12 cellular contexts compared by ENCODE assay signal in the genomic region with DNA sequence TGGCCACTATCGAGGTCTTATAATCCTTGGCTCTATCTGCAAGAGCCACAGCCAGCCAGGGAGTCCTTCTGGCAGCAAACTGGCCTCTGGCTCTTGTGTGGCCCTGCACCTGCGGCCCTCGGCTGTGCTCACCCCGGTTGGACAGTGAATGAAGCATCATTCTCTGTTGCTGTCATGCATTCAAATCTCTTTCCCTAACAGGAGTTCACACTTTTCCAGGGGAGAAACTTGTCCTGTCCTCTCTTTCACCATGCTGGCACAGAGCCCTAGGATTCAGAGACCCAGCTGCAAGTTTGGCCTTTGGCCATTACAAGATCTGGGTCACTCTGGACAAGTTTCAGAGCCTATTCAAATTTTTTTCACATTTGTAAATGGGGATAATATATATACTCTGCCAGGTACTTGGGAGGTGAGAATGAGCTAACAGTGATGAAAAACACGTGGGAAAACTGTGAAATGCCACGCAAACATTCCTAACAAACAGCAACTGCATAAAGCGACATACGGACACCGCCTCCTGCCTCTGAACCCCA. TPM values are rescaled to one million over a fixed set of nuclear protein-coding genes. Genes with fewer than 3 reads are reported as not detected.
A peak's percentile ranks its signal among the peaks of the same experiment; 100 is the strongest.
DNase-seq lines count a peak whose midpoint lies in the region; ATAC-seq and TF ChIP-seq lines count a peak whose summit lies in the region.
"Had no signal": no experiment of that assay in that cellular context is flagged by ENCODE, and none has a peak within 500 bp of the region (broad histone marks: within the 10 kb centered on the region; RNA-seq: fewer than 3 reads in every experiment).

No MANE protein-coding gene starts in this region.

- 45% methylated on average over 9 of the region's 9 CpGs for WGBS in prostate gland

- DNase-seq in AG08396 (ENCODE audit: low spot score) (peak; percentile 63), globus pallidus (ENCODE audit: low spot score) (peak; percentile 74), prostate gland (ENCODE audit: low spot score) (no peak), T-helper 17 cell (no peak), SHP77 treated with DMSO at 0.1 percent for 48 hours (lab: John Stamatoyannopoulos, UW) (no peak), GM19238 (ENCODE audit: insufficient read length, low spot score) (no peak)
- DNase-seq: Peyer's patch had no signal

- no peaks in the 10 kb centered on the region for H3K27me3 Mint-ChIP-seq in T-helper 17 cell
- H3K27me3 Mint-ChIP-seq: activated naive CD4-positive, alpha-beta T cell treated with anti-CD3 and anti-CD28 coated beads, Interleukin-2, amount 50 U/mL, for 24 hours had no signal

- no peak overlapping the region for H3K27ac Mint-ChIP-seq in T-helper 17 cell
- H3K27ac Mint-ChIP-seq: activated naive CD4-positive, alpha-beta T cell treated with anti-CD3 and anti-CD28 coated beads, Interleukin-2, amount 50 U/mL, for 24 hours had no signal

- no peak for TF ChIP-seq POLR2A in prostate gland (IDR thresholded peaks at IDR 0.05)

- ATAC-seq in T-helper 17 cell (no peak), HG03432 (IDR thresholded peaks at IDR 0.05; ENCODE audit: unreplicated experiment) (no peak)
- ATAC-seq: activated CD4-positive, CD25-positive, alpha-beta regulatory T cell treated with anti-CD3 and anti-CD28 coated beads, Interleukin-2, amount 50 U/mL, for 24 hours; GM12878 had no signal

- H3K27me3 ChIP-seq in prostate gland (replicated peaks; ENCODE audit: insufficient read depth), result no peaks in the 10 kb centered on the region
- H3K27me3 ChIP-seq: Peyer's patch had no signal

- peak overlapping the region; percentile 94 for H3K27ac ChIP-seq in angular gyrus (ENCODE audit: low read depth, low read length)
- peak overlapping the region; percentile 53 to 61 for H3K27ac ChIP-seq in prostate gland

- peaks cover 11% of the 10 kb centered on the region for H3K4me1 Mint-ChIP-seq in T-helper 17 cell
- H3K4me1 Mint-ChIP-seq: activated naive CD4-positive, alpha-beta T cell treated with anti-CD3 and anti-CD28 coated beads, Interleukin-2, amount 50 U/mL, for 24 hours had no signal

- H3K4me3 ChIP-seq in prostate gland, result no peak overlapping the region
- H3K4me3 ChIP-seq: GM12878, Peyer's patch had no signal

- TF ChIP-seq CTCF in prostate gland (IDR thresholded peaks at IDR 0.05), result no peak

- H3K4me3 Mint-ChIP-seq in T-helper 17 cell, result no peak overlapping the region
- H3K4me3 Mint-ChIP-seq: activated naive CD4-positive, alpha-beta T cell treated with anti-CD3 and anti-CD28 coated beads, Interleukin-2, amount 50 U/mL, for 24 hours had no signal

- H3K36me3 Mint-ChIP-seq in T-helper 17 cell (ENCODE audit: low read depth), result peaks cover 3% of the 10 kb centered on the region

- H3K4me1 ChIP-seq in prostate gland (replicated peaks), result peaks cover 20% of the 10 kb centered on the region

- H3K9me3 ChIP-seq in prostate gland (no peaks in the 10 kb centered on the region), T-helper 17 cell (ENCODE audit: control insufficient read depth, low read length, poor library complexity, severe bottlenecking) (no peaks in the 10 kb centered on the region)
- H3K9me3 ChIP-seq: Peyer's patch had no signal

- H3K36me3 ChIP-seq in prostate gland, result no peaks in the 10 kb centered on the region

- intact Hi-C loops in prostate gland (cut with DNase I), result no loop called here

RNA-seq across cellular contexts. Expression of a gene that starts 34.2 kb away (rescaled TPM):
- total RNA-seq in prostate gland (100 to 1,000 TPM in 1 of 2 donors, 10 to 100 TPM in 1; 76.0 to 137 TPM), T-helper 17 cell (10 to 100 TPM; 53.3 TPM)

RNA-seq across cellular contexts. Expression of a gene that starts 36.8 kb away (rescaled TPM):
- total RNA-seq in prostate gland (10 to 100 TPM; 23.6 to 26.0 TPM), T-helper 17 cell (10 to 100 TPM; 44.4 to 80.2 TPM)

RNA-seq across cellular contexts. Expression of a gene that starts 57.0 kb away (rescaled TPM):
- 100 to 1,000 TPM in 1 of 2 donors, 10 to 100 TPM in 1; 61.5 to 138 TPM for total RNA-seq in prostate gland
- 10 to 100 TPM; 72.2 to 91.4 TPM for total RNA-seq in T-helper 17 cell

Comparison
In these comparisons a context has a peak if more than half of its experiments do, and no peak if none do; other contexts are left out.
1. DNase-seq: peak in AG08396 (single experiment) and globus pallidus (single experiment); none in prostate gland (single experiment), T-helper 17 cell (0 of 3), SHP77 treated with DMSO at 0.1 percent for 48 hours (single experiment) and GM19238 (single experiment).